In genomic region chr7:28668085-28668484, GRCh38 we compare ENCODE assay signal across 11 cellular contexts.
"Had no signal": no experiment of that assay in that cellular context is flagged by ENCODE, and none has a peak within 500 bp of the region (broad histone marks: within the 10 kb centered on the region; RNA-seq: fewer than 3 reads in every experiment).

No MANE protein-coding gene starts in this region.

- ATAC-seq: GM23338, HCT116 had no signal

- H3K4me1 ChIP-seq: HAP-1 had no signal

- H3K4me2 ChIP-seq: GM23338 had no signal

- FAIRE-seq: H1, H54 had no signal

- H3K27ac ChIP-seq: GM23248 had no signal

- H3K9ac ChIP-seq: GM23248 had no signal

- DNase-seq: GM23248, GOT3, H7, H9, HCEC 1CT, HFFc6 had no signal

- H3K9me3 ChIP-seq: HAP-1 had no signal

- H3K36me3 ChIP-seq: HAP-1 had no signal

- H2AFZ ChIP-seq: GM23248, GM23338 had no signal

- H3K4me3 ChIP-seq: GM23248, GM23338, HAP-1 had no signal
